Comparison of ENCODE assay signal across 27 cellular contexts in the genomic region with DNA sequence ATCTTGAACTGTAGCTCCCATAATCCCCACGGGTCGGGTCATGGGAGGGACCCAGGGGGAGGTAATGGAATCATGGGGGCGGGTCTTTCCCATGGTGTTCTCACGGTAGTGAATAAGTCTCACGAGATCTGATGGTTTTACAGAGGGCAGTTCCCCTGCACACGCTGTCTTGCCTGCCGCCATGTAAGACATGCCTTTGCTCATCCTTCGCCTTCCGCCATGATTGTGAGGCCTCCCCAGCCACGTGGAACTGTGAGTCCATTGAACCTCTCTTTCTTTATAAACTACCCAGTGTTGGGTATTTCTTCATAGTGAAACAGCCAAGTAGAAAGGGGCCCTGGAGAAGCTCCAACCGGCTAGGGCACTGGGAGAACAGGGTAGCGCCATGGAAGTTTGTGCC. TPM values are rescaled to one million over a fixed set of nuclear protein-coding genes. Genes with fewer than 3 reads are reported as not detected.
"Had no signal": no experiment of that assay in that cellular context is flagged by ENCODE, and none has a peak within 500 bp of the region (broad histone marks: within the 10 kb centered on the region; RNA-seq: fewer than 3 reads in every experiment).

No MANE protein-coding gene starts in this region.

- H3K9me3 Mint-ChIP-seq: activated CD4-positive, alpha-beta T cell treated with anti-CD3 and anti-CD28 coated beads, Interleukin-2, amount 10 ng/mL, durations not matched to agents 24 days and 14 days; activated naive CD8-positive, alpha-beta T cell treated with anti-CD3 and anti-CD28 coated beads, Interleukin-2, amount 50 U/mL, for 24 hours; immature natural killer cell; stimulated activated effector memory CD8-positive, alpha-beta T cell treated with anti-CD3 and anti-CD28 coated beads, Interleukin-12 subunit alpha, Interleukin-12 subunit beta, amount 100 ng/mL, for 72 hours; stimulated activated naive CD8-positive, alpha-beta T cell treated with anti-CD3 and anti-CD28 coated beads, Interleukin-15, amount 100 ng/mL, for 72 hours had no signal

- H3K27ac Mint-ChIP-seq: activated CD4-positive, alpha-beta memory T cell treated with anti-CD3 and anti-CD28 coated beads, Interleukin-2, amount 10 ng/mL, durations not matched to agents 7 days and 5 days; activated CD4-positive, alpha-beta T cell treated with anti-CD3 and anti-CD28 coated beads, Interleukin-2, amount 10 ng/mL, durations not matched to agents 24 days and 14 days; activated naive CD4-positive, alpha-beta T cell treated with anti-CD3 and anti-CD28 coated beads, Interleukin-2, amount 10 ng/mL, durations not matched to agents 7 days and 5 days; activated naive CD8-positive, alpha-beta T cell treated with anti-CD3 and anti-CD28 coated beads, Interleukin-2, amount 50 U/mL, for 24 hours; brain; stimulated activated effector memory CD8-positive, alpha-beta T cell treated with anti-CD3 and anti-CD28 coated beads, Interleukin-12 subunit alpha, Interleukin-12 subunit beta, amount 100 ng/mL, for 72 hours had no signal

- H3K79me2 ChIP-seq: hepatocyte had no signal

- H3K4me3 Mint-ChIP-seq: activated CD4-positive, alpha-beta memory T cell treated with anti-CD3 and anti-CD28 coated beads, Interleukin-2, amount 10 ng/mL, durations not matched to agents 7 days and 5 days; activated CD4-positive, alpha-beta T cell treated with anti-CD3 and anti-CD28 coated beads, Interleukin-2, amount 10 ng/mL, durations not matched to agents 24 days and 14 days; activated naive CD4-positive, alpha-beta T cell treated with anti-CD3 and anti-CD28 coated beads, Interleukin-2, amount 10 ng/mL, durations not matched to agents 7 days and 5 days; activated naive CD8-positive, alpha-beta T cell treated with anti-CD3 and anti-CD28 coated beads, Interleukin-2, amount 50 U/mL, for 24 hours; brain; stimulated activated effector memory CD8-positive, alpha-beta T cell treated with anti-CD3 and anti-CD28 coated beads, Interleukin-12 subunit alpha, Interleukin-12 subunit beta, amount 100 ng/mL, for 72 hours; stimulated activated naive CD8-positive, alpha-beta T cell treated with anti-CD3 and anti-CD28 coated beads, Interleukin-15, amount 100 ng/mL, for 72 hours had no signal

- H3K9me3 ChIP-seq: left lung, right lobe of liver, tibial artery had no signal

- ATAC-seq: activated CD4-positive, CD25-positive, alpha-beta regulatory T cell treated with anti-CD3 and anti-CD28 coated beads, Interleukin-2, amount 50 U/mL, for 24 hours; activated naive CD8-positive, alpha-beta T cell treated with anti-CD3 and anti-CD28 coated beads, Interleukin-2, amount 50 U/mL, for 24 hours; right lobe of liver; stimulated activated effector memory CD8-positive, alpha-beta T cell treated with anti-CD3 and anti-CD28 coated beads, Interleukin-12 subunit alpha, Interleukin-12 subunit beta, amount 100 ng/mL, for 72 hours; stimulated activated naive CD8-positive, alpha-beta T cell treated with anti-CD3 and anti-CD28 coated beads, Interleukin-15, amount 100 ng/mL, for 72 hours had no signal

- H3K4me1 Mint-ChIP-seq: activated CD4-positive, alpha-beta T cell treated with anti-CD3 and anti-CD28 coated beads, Interleukin-2, amount 10 ng/mL, durations not matched to agents 24 days and 14 days; activated naive CD4-positive, alpha-beta T cell treated with anti-CD3 and anti-CD28 coated beads, Interleukin-2, amount 10 ng/mL, durations not matched to agents 7 days and 5 days; brain had no signal

- H3K4me2 ChIP-seq: hepatocyte had no signal

- H3K36me3 Mint-ChIP-seq: activated naive CD4-positive, alpha-beta T cell treated with anti-CD3 and anti-CD28 coated beads, Interleukin-2, amount 10 ng/mL, durations not matched to agents 7 days and 5 days; brain; immature natural killer cell; stimulated activated effector memory CD8-positive, alpha-beta T cell treated with anti-CD3 and anti-CD28 coated beads, Interleukin-12 subunit alpha, Interleukin-12 subunit beta, amount 100 ng/mL, for 72 hours had no signal

- H3K27me3 ChIP-seq: foreskin keratinocyte, hepatocyte, left lung, right lobe of liver, tibial artery had no signal

- H2AFZ ChIP-seq: hepatocyte had no signal

- H3K27ac ChIP-seq: dorsolateral prefrontal cortex, foreskin keratinocyte, hepatocyte, left lung, right lobe of liver, tibial artery had no signal

- H3K4me1 ChIP-seq: left lung, right lobe of liver, tibial artery had no signal

- DNase-seq: activated CD4-positive, alpha-beta memory T cell treated with anti-CD3 and anti-CD28 coated beads, Interleukin-2, amount 10 ng/mL, durations not matched to agents 7 days and 5 days; activated CD4-positive, alpha-beta T cell treated with anti-CD3 and anti-CD28 coated beads, Interleukin-2, amount 10 ng/mL, durations not matched to agents 24 days and 14 days; activated effector memory CD4-positive, alpha-beta T cell treated with anti-CD3 and anti-CD28 coated beads, Interleukin-2, amount 50 U/mL, for 16 hours; activated naive CD4-positive, alpha-beta T cell treated with anti-CD3 and anti-CD28 coated beads, Interleukin-2, amount 10 ng/mL, durations not matched to agents 7 days and 5 days; activated naive CD8-positive, alpha-beta T cell treated with anti-CD3 and anti-CD28 coated beads, Interleukin-2, amount 50 U/mL, for 24 hours; anterior cingulate cortex; central memory CD4-positive, alpha-beta T cell; dorsolateral prefrontal cortex; erythroblast; glutamatergic neuron; immature natural killer cell; nucleus accumbens; right lobe of liver; small intestine; stimulated activated CD4-positive, alpha-beta T cell treated with anti-CD3 and anti-CD28 coated beads, Interleukin-2, amount 100 ng/mL, for 24 hours; stimulated activated naive CD8-positive, alpha-beta T cell treated with anti-CD3 and anti-CD28 coated beads, Interleukin-15, amount 100 ng/mL, for 72 hours; tibial artery had no signal

- H3K27me3 Mint-ChIP-seq: stimulated activated naive CD8-positive, alpha-beta T cell treated with anti-CD3 and anti-CD28 coated beads, Interleukin-15, amount 100 ng/mL, for 72 hours had no signal

RNA-seq across cellular contexts. Expression of a gene that starts 12.3 kb away (rescaled TPM):
- total RNA-seq: activated CD4-positive, alpha-beta memory T cell treated with anti-CD3 and anti-CD28 coated beads, Interleukin-2, amount 10 ng/mL, durations not matched to agents 7 days and 5 days; activated CD4-positive, alpha-beta T cell treated with anti-CD3 and anti-CD28 coated beads, Interleukin-2, amount 10 ng/mL, durations not matched to agents 24 days and 14 days; foreskin keratinocyte; hepatocyte; kidney epithelial cell; left lung; lung microvascular endothelial cell; right lobe of liver; T-helper 2 cell treated with Interferon-gamma antibody and Interleukin-4, amounts not matched to agents 100 ng/mL and 5 ng/mL, for 36 hours; ureter had no signal

RNA-seq across cellular contexts. Expression of a gene that starts 21.9 kb away (rescaled TPM):
- total RNA-seq: activated CD4-positive, alpha-beta memory T cell treated with anti-CD3 and anti-CD28 coated beads, Interleukin-2, amount 10 ng/mL, durations not matched to agents 7 days and 5 days; activated CD4-positive, alpha-beta T cell treated with anti-CD3 and anti-CD28 coated beads, Interleukin-2, amount 10 ng/mL, durations not matched to agents 24 days and 14 days; foreskin keratinocyte; hepatocyte; kidney epithelial cell; left lung; lung microvascular endothelial cell; right lobe of liver; T-helper 2 cell treated with Interferon-gamma antibody and Interleukin-4, amounts not matched to agents 100 ng/mL and 5 ng/mL, for 36 hours; ureter had no signal

RNA-seq across cellular contexts. Expression of a gene that starts 56.2 kb away (rescaled TPM):
- total RNA-seq: activated CD4-positive, alpha-beta memory T cell treated with anti-CD3 and anti-CD28 coated beads, Interleukin-2, amount 10 ng/mL, durations not matched to agents 7 days and 5 days; activated CD4-positive, alpha-beta T cell treated with anti-CD3 and anti-CD28 coated beads, Interleukin-2, amount 10 ng/mL, durations not matched to agents 24 days and 14 days; foreskin keratinocyte; hepatocyte; kidney epithelial cell; left lung; lung microvascular endothelial cell; right lobe of liver; T-helper 2 cell treated with Interferon-gamma antibody and Interleukin-4, amounts not matched to agents 100 ng/mL and 5 ng/mL, for 36 hours; ureter had no signal
